In the genomic region with DNA sequence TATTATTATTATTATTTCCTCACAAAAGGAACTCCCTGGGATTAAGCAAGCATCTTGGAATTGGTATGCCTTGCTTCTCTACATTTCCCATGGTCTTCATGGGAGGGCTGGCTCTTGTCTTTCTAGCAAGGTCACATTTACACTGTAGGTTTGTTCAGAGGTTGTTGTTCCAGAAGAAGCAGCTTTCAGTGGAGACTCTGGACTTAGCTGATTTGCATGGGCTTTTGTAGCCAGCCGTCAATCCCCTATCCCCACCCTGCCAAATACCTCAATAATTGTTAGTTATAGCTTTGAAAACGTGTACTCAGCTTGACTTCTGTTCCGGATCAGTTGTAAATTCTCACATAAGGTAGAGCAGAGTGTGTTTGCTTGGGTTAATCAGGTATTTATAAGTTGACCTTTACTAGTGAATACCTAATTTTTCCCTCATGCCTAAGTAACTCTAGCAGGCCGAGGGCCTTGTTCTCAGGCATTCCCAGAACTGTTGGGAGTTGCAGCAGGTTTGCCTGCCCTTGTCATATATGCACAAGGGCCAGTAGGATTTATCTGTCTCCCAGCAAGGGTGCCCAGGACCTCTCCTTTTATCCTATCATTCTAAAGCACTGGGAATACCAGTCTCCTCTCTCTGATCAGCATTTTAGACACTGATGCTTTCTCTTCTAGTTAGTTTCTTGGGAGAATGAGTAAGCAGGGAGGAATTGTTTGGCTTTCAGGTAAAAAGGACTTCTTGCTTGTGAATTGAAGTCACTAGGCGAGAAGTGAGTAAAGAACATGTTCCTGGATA, we compare ENCODE assay signal across 10 cellular contexts. TPM values are rescaled to one million over a fixed set of nuclear protein-coding genes. Genes with fewer than 3 reads are reported as not detected.
DNase-seq lines count a peak whose midpoint lies in the region; ATAC-seq and TF ChIP-seq lines count a peak whose summit lies in the region.
"Had no signal": no experiment of that assay in that cellular context is flagged by ENCODE, and none has a peak within 500 bp of the region (broad histone marks: within the 10 kb centered on the region; RNA-seq: fewer than 3 reads in every experiment).

No MANE protein-coding gene starts in this region.

- H3K4me3 ChIP-seq in OCI-LY7 (ENCODE audit: low read depth, low read length, poor library complexity, severe bottlenecking), result no peak overlapping the region
- H3K4me3 ChIP-seq in parathyroid adenoma (ENCODE audit: low read depth, low read length), result no peak overlapping the region

- H3K9me2 ChIP-seq in OCI-LY7 (ENCODE audit: insufficient read depth, low read length), result no peaks in the 10 kb centered on the region

- H3K9me3 ChIP-seq in OCI-LY7 (ENCODE audit: low read length) (peaks cover under 1% of the 10 kb centered on the region; the same call in 1 of the 2 replicates), parathyroid adenoma (ENCODE audit: control insufficient read depth, low read length) (no peaks in the 10 kb centered on the region)

- ATAC-seq in foreskin keratinocyte, result peak; percentile 48
- ATAC-seq in HG02763 (IDR thresholded peaks at IDR 0.05; ENCODE audit: unreplicated experiment), result no peak
- no peak for ATAC-seq in HG02571 (IDR thresholded peaks at IDR 0.05; ENCODE audit: unreplicated experiment)
- ATAC-seq: activated CD4-positive, alpha-beta T cell treated with anti-CD3 and anti-CD28 coated beads for 36 hours had no signal

- DNase-seq in DMS53 treated with DMSO at 0.1 percent for 48 hours (lab: John Stamatoyannopoulos, UW; ENCODE audit: unreplicated experiment), result peak; percentile 26
- no peak for DNase-seq in OCI-LY7 (ENCODE audit: low spot score)
- DNase-seq in foreskin keratinocyte, result peak; percentile 31 to 64
- no peak for DNase-seq in NCI-H1930 (lab: John Stamatoyannopoulos, UW)
- no peak for DNase-seq in NCI-H2107 treated with DMSO at 0.1 percent for 48 hours (lab: John Stamatoyannopoulos, UW; ENCODE audit: unreplicated experiment)
- DNase-seq: activated CD4-positive, alpha-beta T cell treated with anti-CD3 and anti-CD28 coated beads for 36 hours; DMS 273 treated with DMSO at 0.1 percent for 48 hours had no signal

- H3K27me3 ChIP-seq in foreskin keratinocyte (no peaks in the 10 kb centered on the region), parathyroid adenoma (ENCODE audit: control insufficient read depth, insufficient read depth, low read length) (no peaks in the 10 kb centered on the region)

- intact Hi-C loops in OCI-LY7 (cut with micrococcal nuclease; ENCODE audit: unreplicated experiment), result no loop called here

- H2AFZ ChIP-seq in OCI-LY7 (ENCODE audit: low read length) (no peak overlapping the region), parathyroid adenoma (no peak overlapping the region)

- peak overlapping the region; percentile 10; the same call in 1 of the 2 replicates for H3K4me2 ChIP-seq in OCI-LY7 (ENCODE audit: low read length)
- H3K4me2 ChIP-seq in parathyroid adenoma (ENCODE audit: low read length), result no peak overlapping the region

- BruUV-seq in OCI-LY7 (replicated peaks; lab: Mats Ljungman, UMichigan), result no TSS peak

- CTCF ChIA-PET in OCI-LY7 (lab: Charles Lee; ENCODE audit: unreplicated experiment), result interaction anchor here (1.0 to 1.8 kb wide), 3 partner anchors 11 to 23 kb away, joined by 3 to 4 read pairs (median 4); no protein-coding TSS in a partner anchor

- peaks cover 68% of the 10 kb centered on the region for H3K4me1 ChIP-seq in OCI-LY7 (ENCODE audit: insufficient read depth, low read length, poor library complexity, severe bottlenecking)
- peaks cover 15% of the 10 kb centered on the region for H3K4me1 ChIP-seq in foreskin keratinocyte
- H3K4me1 ChIP-seq in parathyroid adenoma, result peaks cover 9% of the 10 kb centered on the region

- H3K36me3 ChIP-seq in OCI-LY7 (ENCODE audit: insufficient read depth, low read length), result no peaks in the 10 kb centered on the region; the same call in 1 of the 2 replicates
- H3K36me3 ChIP-seq in parathyroid adenoma (ENCODE audit: control insufficient read depth, insufficient read depth, low read length), result no peaks in the 10 kb centered on the region

- POLR2A ChIA-PET in OCI-LY7 (lab: Charles Lee), result interaction anchor here (1.0 to 3.9 kb wide), 9 partner anchors 9 to 195 kb away, joined by 3 to 28 read pairs (median 4); no protein-coding TSS in a partner anchor

- TF ChIP-seq CTCF in OCI-LY7 (conservative IDR thresholded peaks at IDR 0.05; ENCODE audit: low read length) (no peak), foreskin keratinocyte (conservative IDR thresholded peaks at IDR 0.05) (no peak), parathyroid adenoma (IDR thresholded peaks at IDR 0.05) (no peak)

- no peak overlapping the region for H3K9ac ChIP-seq in parathyroid adenoma

- H3K27ac ChIP-seq in OCI-LY7 (ENCODE audit: low read depth, low read length, poor library complexity, severe bottlenecking) (no peak overlapping the region), foreskin keratinocyte (no peak overlapping the region), parathyroid adenoma (peak overlapping the region; percentile 47)

- peaks cover 25% of the 10 kb centered on the region for H4K20me1 ChIP-seq in OCI-LY7 (ENCODE audit: insufficient read depth, low read length)

- H3K79me2 ChIP-seq in OCI-LY7 (ENCODE audit: insufficient read depth, low read depth, low read length) (peaks cover 13% of the 10 kb centered on the region; the same call in 1 of the 2 replicates), parathyroid adenoma (peaks cover 8% of the 10 kb centered on the region)

RNA-seq across cellular contexts. Expression of a gene that starts 22.0 kb away (rescaled TPM):
- 20.9 and 21.0 TPM in 2 replicates for total RNA-seq in OCI-LY7 (2014; rRNA removed; shearing (Covaris generic))
- total RNA-seq in OCI-LY7 (2022), result 49.1 and 55.4 TPM in 2 replicates
- total RNA-seq in foreskin keratinocyte, result 22.8 and 24.7 TPM in 2 replicates
- 13.0 and 13.6 TPM in 2 replicates for polyA plus RNA-seq in foreskin keratinocyte

RNA-seq across cellular contexts. Expression of a gene that starts 36.7 kb away (rescaled TPM):
- 20.9 and 26.2 TPM in 2 replicates for total RNA-seq in OCI-LY7 (2014; rRNA removed; shearing (Covaris generic))
- total RNA-seq in OCI-LY7 (2022), result 54.8 and 57.8 TPM in 2 replicates
- total RNA-seq in foreskin keratinocyte, result 45.9 and 47.2 TPM in 2 replicates
- 82.9 and 88.5 TPM in 2 replicates for polyA plus RNA-seq in foreskin keratinocyte

Comparison
In these comparisons a context has a peak if more than half of its experiments do, and no peak if none do; other contexts are left out.
1. DNase-seq: peak in DMS53 treated with DMSO at 0.1 percent for 48 hours (single experiment) and foreskin keratinocyte (2 of 2); none in OCI-LY7 (single experiment), NCI-H1930 (0 of 2) and NCI-H2107 treated with DMSO at 0.1 percent for 48 hours (single experiment).